1 cellular context compared by ENCODE assay signal in the genomic region with DNA sequence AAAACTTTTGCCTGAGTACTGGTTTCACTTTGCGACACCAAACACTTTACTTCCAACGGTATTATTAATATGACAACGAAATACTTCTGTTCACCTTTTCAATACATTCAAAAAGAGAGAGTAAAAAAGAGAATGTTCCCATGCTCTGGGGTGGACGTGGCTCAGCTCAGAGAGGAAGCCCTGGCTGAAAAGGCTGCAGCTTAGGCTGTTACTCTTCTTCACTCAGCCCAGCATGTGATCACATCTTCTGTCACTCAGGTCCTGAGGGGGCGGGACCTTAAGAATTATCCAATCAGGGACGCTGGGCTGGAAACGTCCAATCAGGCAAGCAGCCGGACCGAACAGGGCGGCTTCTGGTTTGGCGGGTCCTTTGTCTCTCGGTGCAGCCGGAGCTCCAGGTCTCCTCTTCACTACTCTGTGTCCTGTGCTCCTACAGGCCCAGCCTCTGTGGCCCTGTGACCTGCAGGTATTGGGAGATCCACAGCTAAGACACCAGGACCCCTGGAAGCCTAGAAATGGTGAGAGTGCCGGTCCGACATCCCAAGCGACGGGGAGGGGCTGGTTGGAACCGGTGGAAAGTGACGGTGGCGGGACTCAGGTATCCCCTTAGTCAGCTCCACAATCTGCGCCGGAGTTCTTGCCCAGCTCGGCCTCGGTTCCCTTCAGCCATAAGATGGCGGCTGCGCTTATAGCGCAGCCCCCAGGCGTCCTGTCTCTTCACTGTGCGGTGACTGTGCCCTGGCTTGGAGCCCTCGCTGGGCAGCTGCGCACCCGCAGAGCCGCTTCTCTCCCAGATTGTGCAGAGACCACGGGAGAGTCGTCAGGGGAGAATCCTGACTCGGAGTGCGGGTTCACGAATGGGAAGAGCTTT.
TF ChIP-seq lines count a peak whose summit lies in the region.

Gene ZNF93, plus strand, starts transcription at position 373 of the 871 bp plus-strand sequence. Its CDS starts 143 bp downstream, at position 516.

TF ChIP-seq in HEK293, 187 proteins besides CTCF, POLR2A, EP300 and RAD21 (continued from another document and continues in another):
- TF ChIP-seq TSHZ1 (tag by site-specific recombination; IDR thresholded peaks at IDR 0.05; ENCODE audit: borderline replicate concordance) (no peak), ZNF777 (tag by site-specific recombination; IDR thresholded peaks at IDR 0.05; ENCODE audit: borderline replicate concordance) (no peak), ZNF214 (tag by site-specific recombination; IDR thresholded peaks at IDR 0.05; ENCODE audit: borderline replicate concordance) (no peak), SP2 (tag by site-specific recombination; IDR thresholded peaks at IDR 0.05) (peak; percentile 87), ZNF335 (tag by site-specific recombination; conservative IDR thresholded peaks at IDR 0.05) (peak; percentile 65), BCL11B (tag by site-specific recombination; IDR thresholded peaks at IDR 0.05; ENCODE audit: low read depth) (no peak), ZNF391 (tag by site-specific recombination; IDR thresholded peaks at IDR 0.05; ENCODE audit: borderline replicate concordance, low read depth) (no peak), ZNF10 (tag by site-specific recombination; IDR thresholded peaks at IDR 0.05) (no peak), ZBTB20 (tag by site-specific recombination; IDR thresholded peaks at IDR 0.05) (peak; percentile 31; the same call in 1 of the 2 replicates), OVOL3 (tag by site-specific recombination; IDR thresholded peaks at IDR 0.05) (no peak), ZNF776 (tag by site-specific recombination; IDR thresholded peaks at IDR 0.05; ENCODE audit: borderline replicate concordance) (no peak), ZNF266 (tag by site-specific recombination; IDR thresholded peaks at IDR 0.05; ENCODE audit: low read depth) (no peak), ZNF146 (tag by site-specific recombination; IDR thresholded peaks at IDR 0.05) (no peak), ZNF707 (tag by site-specific recombination; IDR thresholded peaks at IDR 0.05) (no peak), ZNF600 (tag by site-specific recombination; IDR thresholded peaks at IDR 0.05) (peak; percentile 30; the same call in 1 of the 2 replicates), ZNF473 (tag by site-specific recombination; IDR thresholded peaks at IDR 0.05) (no peak), KLF16 (tag by site-specific recombination; IDR thresholded peaks at IDR 0.05) (no peak), ZNF223 (tag by site-specific recombination; IDR thresholded peaks at IDR 0.05) (no peak), SCRT2 (tag by site-specific recombination; IDR thresholded peaks at IDR 0.05) (no peak), ZNF133 (tag by site-specific recombination; IDR thresholded peaks at IDR 0.05) (no peak), KLF17 (tag by site-specific recombination; IDR thresholded peaks at IDR 0.05) (0 out of 2 replicates have a peak, but pooled peaks have one; percentile 19), ZBTB6 (tag by site-specific recombination; IDR thresholded peaks at IDR 0.05) (peak; percentile 59; the same call in 1 of the 2 replicates), SCRT1 (tag by site-specific recombination; IDR thresholded peaks at IDR 0.05; ENCODE audit: borderline replicate concordance) (no peak), OSR2 (tag by site-specific recombination; IDR thresholded peaks at IDR 0.05) (no peak), ZNF654 (tag by site-specific recombination; IDR thresholded peaks at IDR 0.05; ENCODE audit: low read depth) (no peak)
- TF ChIP-seq, protein P1, sequence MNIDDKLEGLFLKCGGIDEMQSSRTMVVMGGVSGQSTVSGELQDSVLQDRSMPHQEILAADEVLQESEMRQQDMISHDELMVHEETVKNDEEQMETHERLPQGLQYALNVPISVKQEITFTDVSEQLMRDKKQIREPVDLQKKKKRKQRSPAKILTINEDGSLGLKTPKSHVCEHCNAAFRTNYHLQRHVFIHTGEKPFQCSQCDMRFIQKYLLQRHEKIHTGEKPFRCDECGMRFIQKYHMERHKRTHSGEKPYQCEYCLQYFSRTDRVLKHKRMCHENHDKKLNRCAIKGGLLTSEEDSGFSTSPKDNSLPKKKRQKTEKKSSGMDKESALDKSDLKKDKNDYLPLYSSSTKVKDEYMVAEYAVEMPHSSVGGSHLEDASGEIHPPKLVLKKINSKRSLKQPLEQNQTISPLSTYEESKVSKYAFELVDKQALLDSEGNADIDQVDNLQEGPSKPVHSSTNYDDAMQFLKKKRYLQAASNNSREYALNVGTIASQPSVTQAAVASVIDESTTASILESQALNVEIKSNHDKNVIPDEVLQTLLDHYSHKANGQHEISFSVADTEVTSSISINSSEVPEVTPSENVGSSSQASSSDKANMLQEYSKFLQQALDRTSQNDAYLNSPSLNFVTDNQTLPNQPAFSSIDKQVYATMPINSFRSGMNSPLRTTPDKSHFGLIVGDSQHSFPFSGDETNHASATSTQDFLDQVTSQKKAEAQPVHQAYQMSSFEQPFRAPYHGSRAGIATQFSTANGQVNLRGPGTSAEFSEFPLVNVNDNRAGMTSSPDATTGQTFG (tag by site-specific recombination; IDR thresholded peaks at IDR 0.05; ENCODE audit: borderline replicate concordance) = no peak
- TF ChIP-seq, protein P2, sequence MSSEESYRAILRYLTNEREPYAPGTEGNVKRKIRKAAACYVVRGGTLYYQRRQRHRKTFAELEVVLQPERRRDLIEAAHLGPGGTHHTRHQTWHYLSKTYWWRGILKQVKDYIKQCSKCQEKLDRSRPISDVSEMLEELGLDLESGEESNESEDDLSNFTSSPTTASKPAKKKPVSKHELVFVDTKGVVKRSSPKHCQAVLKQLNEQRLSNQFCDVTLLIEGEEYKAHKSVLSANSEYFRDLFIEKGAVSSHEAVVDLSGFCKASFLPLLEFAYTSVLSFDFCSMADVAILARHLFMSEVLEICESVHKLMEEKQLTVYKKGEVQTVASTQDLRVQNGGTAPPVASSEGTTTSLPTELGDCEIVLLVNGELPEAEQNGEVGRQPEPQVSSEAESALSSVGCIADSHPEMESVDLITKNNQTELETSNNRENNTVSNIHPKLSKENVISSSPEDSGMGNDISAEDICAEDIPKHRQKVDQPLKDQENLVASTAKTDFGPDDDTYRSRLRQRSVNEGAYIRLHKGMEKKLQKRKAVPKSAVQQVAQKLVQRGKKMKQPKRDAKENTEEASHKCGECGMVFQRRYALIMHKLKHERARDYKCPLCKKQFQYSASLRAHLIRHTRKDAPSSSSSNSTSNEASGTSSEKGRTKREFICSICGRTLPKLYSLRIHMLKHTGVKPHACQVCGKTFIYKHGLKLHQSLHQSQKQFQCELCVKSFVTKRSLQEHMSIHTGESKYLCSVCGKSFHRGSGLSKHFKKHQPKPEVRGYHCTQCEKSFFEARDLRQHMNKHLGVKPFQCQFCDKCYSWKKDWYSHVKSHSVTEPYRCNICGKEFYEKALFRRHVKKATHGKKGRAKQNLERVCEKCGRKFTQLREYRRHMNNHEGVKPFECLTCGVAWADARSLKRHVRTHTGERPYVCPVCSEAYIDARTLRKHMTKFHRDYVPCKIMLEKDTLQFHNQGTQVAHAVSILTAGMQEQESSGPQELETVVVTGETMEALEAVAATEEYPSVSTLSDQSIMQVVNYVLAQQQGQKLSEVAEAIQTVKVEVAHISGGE (tag by site-specific recombination; conservative IDR thresholded peaks at IDR 0.05; ENCODE audit: low read depth) = no peak
- TF ChIP-seq, protein P3, sequence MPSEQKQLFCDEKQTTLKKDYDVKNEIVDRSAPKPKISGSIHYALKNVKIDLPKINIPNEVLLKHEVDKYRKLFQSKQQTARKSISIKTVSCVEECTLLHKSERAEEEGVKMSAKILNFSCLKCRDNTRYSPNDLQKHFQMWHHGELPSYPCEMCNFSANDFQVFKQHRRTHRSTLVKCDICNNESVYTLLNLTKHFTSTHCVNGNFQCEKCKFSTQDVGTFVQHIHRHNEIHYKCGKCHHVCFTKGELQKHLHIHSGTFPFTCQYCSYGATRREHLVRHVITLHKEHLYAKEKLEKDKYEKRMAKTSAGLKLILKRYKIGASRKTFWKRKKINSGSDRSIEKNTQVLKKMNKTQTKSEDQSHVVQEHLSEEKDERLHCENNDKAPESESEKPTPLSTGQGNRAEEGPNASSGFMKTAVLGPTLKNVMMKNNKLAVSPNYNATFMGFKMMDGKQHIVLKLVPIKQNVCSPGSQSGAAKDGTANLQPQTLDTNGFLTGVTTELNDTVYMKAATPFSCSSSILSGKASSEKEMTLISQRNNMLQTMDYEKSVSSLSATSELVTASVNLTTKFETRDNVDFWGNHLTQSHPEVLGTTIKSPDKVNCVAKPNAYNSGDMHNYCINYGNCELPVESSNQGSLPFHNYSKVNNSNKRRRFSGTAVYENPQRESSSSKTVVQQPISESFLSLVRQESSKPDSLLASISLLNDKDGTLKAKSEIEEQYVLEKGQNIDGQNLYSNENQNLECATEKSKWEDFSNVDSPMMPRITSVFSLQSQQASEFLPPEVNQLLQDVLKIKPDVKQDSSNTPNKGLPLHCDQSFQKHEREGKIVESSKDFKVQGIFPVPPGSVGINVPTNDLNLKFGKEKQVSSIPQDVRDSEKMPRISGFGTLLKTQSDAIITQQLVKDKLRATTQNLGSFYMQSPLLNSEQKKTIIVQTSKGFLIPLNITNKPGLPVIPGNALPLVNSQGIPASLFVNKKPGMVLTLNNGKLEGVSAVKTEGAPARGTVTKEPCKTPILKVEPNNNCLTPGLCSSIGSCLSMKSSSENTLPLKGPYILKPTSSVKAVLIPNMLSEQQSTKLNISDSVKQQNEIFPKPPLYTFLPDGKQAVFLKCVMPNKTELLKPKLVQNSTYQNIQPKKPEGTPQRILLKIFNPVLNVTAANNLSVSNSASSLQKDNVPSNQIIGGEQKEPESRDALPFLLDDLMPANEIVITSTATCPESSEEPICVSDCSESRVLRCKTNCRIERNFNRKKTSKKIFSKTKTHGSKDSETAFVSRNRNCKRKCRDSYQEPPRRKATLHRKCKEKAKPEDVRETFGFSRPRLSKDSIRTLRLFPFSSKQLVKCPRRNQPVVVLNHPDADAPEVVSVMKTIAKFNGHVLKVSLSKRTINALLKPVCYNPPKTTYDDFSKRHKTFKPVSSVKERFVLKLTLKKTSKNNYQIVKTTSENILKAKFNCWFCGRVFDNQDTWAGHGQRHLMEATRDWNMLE (tag by site-specific recombination; conservative IDR thresholded peaks at IDR 0.05; ENCODE audit: low read depth) = no peak
- TF ChIP-seq, protein P4, sequence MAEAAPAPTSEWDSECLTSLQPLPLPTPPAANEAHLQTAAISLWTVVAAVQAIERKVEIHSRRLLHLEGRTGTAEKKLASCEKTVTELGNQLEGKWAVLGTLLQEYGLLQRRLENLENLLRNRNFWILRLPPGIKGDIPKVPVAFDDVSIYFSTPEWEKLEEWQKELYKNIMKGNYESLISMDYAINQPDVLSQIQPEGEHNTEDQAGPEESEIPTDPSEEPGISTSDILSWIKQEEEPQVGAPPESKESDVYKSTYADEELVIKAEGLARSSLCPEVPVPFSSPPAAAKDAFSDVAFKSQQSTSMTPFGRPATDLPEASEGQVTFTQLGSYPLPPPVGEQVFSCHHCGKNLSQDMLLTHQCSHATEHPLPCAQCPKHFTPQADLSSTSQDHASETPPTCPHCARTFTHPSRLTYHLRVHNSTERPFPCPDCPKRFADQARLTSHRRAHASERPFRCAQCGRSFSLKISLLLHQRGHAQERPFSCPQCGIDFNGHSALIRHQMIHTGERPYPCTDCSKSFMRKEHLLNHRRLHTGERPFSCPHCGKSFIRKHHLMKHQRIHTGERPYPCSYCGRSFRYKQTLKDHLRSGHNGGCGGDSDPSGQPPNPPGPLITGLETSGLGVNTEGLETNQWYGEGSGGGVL (tag by site-specific recombination; IDR thresholded peaks at IDR 0.05) = no peak
- TF ChIP-seq, protein P5, sequence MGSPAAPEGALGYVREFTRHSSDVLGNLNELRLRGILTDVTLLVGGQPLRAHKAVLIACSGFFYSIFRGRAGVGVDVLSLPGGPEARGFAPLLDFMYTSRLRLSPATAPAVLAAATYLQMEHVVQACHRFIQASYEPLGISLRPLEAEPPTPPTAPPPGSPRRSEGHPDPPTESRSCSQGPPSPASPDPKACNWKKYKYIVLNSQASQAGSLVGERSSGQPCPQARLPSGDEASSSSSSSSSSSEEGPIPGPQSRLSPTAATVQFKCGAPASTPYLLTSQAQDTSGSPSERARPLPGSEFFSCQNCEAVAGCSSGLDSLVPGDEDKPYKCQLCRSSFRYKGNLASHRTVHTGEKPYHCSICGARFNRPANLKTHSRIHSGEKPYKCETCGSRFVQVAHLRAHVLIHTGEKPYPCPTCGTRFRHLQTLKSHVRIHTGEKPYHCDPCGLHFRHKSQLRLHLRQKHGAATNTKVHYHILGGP (tag by site-specific recombination; IDR thresholded peaks at IDR 0.05) = no peak
